ENCODE assay signal across 8 cellular contexts in the genomic region with DNA sequence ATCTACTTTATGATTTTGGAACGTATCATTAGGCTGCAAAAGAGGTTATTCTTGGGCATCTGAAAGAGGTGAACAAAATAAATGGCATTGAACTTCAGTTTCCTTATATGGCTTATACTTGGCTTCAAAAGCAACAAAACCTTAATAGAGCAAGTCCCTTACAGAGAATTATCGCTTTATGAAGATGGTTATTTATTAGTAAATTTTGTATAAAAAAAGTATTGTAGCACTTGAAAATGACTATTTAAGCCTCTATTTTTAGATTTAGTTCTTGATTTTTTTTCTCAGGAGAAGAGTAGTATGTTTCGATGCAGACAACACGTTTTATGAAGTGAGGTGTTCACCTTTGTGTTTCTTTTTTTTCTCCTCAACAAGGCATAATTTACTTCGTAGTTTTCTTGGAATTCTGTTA. TPM values are rescaled to one million over a fixed set of nuclear protein-coding genes. Genes with fewer than 3 reads are reported as not detected.
DNase-seq lines count a peak whose midpoint lies in the region; FAIRE-seq and TF ChIP-seq lines count a peak whose summit lies in the region.

No MANE protein-coding gene starts in this region.

- no TSS peak for BruUV-seq in OCI-LY7 (replicated peaks; lab: Mats Ljungman, UMichigan)

- H3K4me3 ChIP-seq in OCI-LY7 (ENCODE audit: low read depth, low read length, poor library complexity, severe bottlenecking) (peak overlapping the region; percentile 83), epithelial cell of esophagus (ENCODE audit: low read length) (peak overlapping the region; percentile 81), parathyroid adenoma (ENCODE audit: low read depth, low read length) (peak overlapping the region; percentile 95), lower leg skin (ENCODE audit: low read depth, poor library complexity, severe bottlenecking) (no peak overlapping the region)

- peak overlapping the region; percentile 97 for H3K27ac ChIP-seq in OCI-LY7 (ENCODE audit: low read depth, low read length, poor library complexity, severe bottlenecking)
- H3K27ac ChIP-seq in parathyroid adenoma: no peak overlapping the region

- CTCF ChIA-PET in OCI-LY7 (lab: Charles Lee; ENCODE audit: unreplicated experiment): no interaction called here

- H3K4me2 ChIP-seq in OCI-LY7 (ENCODE audit: low read length) (peak overlapping the region; percentile 94), parathyroid adenoma (ENCODE audit: low read length) (peak overlapping the region; percentile 95)

- DNase-seq in OCI-LY7 (ENCODE audit: low spot score) (no peak), epithelial cell of esophagus (ENCODE audit: low read depth) (peak; percentile 8), posterior vena cava (ENCODE audit: low spot score) (no peak), putamen (ENCODE audit: low spot score) (no peak), lower leg skin (ENCODE audit: low spot score in 2 of 2) (no peak), LoVo (ENCODE audit: low spot score) (no peak)

- H3K36me3 ChIP-seq in OCI-LY7 (ENCODE audit: insufficient read depth, low read length) (peaks cover 34% of the 10 kb centered on the region), parathyroid adenoma (ENCODE audit: control insufficient read depth, insufficient read depth, low read length) (no peaks in the 10 kb centered on the region)

- 10 to 12% methylated on average over 5 of the region's 5 CpGs for WGBS in lower leg skin, 2 donors

- no peak for TF ChIP-seq CTCF in OCI-LY7 (conservative IDR thresholded peaks at IDR 0.05; ENCODE audit: low read length)
- no peak for TF ChIP-seq CTCF in epithelial cell of esophagus (IDR thresholded peaks at IDR 0.05; ENCODE audit: insufficient read depth, low read depth, low read length, missing control alignments)
- TF ChIP-seq CTCF in parathyroid adenoma (IDR thresholded peaks at IDR 0.05): no peak
- TF ChIP-seq CTCF in lower leg skin (IDR thresholded peaks at IDR 0.05): no peak

- no peak for TF ChIP-seq POLR2A in lower leg skin (IDR thresholded peaks at IDR 0.05)

- intact Hi-C loops in OCI-LY7 (cut with micrococcal nuclease; ENCODE audit: unreplicated experiment): loop anchor here (5.0 to 10.0 kb wide), 3 partner anchors 84 to 1276 kb away; a partner anchor contains a TSS
- intact Hi-C loops in posterior vena cava (cut with DNase I): no loop called here
- intact Hi-C loops in lower leg skin (cut with DNase I; ENCODE audit: low total_unique reads): loop anchor here (5.0 kb wide), 1 partner anchor 214 kb away; a partner anchor contains a TSS

- POLR2A ChIA-PET in OCI-LY7 (lab: Charles Lee): interaction anchor here (0.5 to 2.8 kb wide), 6 partner anchors 9 to 108 kb away, joined by 3 to 16 read pairs (median 4); no protein-coding TSS in a partner anchor

- no peaks in the 10 kb centered on the region for H3K27me3 ChIP-seq in parathyroid adenoma (ENCODE audit: control insufficient read depth, insufficient read depth, low read length)

- H3K9ac ChIP-seq in parathyroid adenoma: no peak overlapping the region

- H2AFZ ChIP-seq in OCI-LY7 (ENCODE audit: low read length) (no peak overlapping the region; the same call in 1 of the 2 replicates), parathyroid adenoma (no peak overlapping the region)

- H3K9me2 ChIP-seq in OCI-LY7 (ENCODE audit: insufficient read depth, low read length): no peaks in the 10 kb centered on the region

- H3K4me1 ChIP-seq in OCI-LY7 (ENCODE audit: insufficient read depth, low read length, poor library complexity, severe bottlenecking) (peaks cover 49% of the 10 kb centered on the region), parathyroid adenoma (peaks cover 2% of the 10 kb centered on the region)

- peaks cover 71% of the 10 kb centered on the region for H3K79me2 ChIP-seq in OCI-LY7 (ENCODE audit: insufficient read depth, low read depth, low read length)
- H3K79me2 ChIP-seq in parathyroid adenoma: peaks cover 12% of the 10 kb centered on the region

- no peaks in the 10 kb centered on the region for H3K9me3 ChIP-seq in OCI-LY7 (ENCODE audit: low read length)
- no peaks in the 10 kb centered on the region for H3K9me3 ChIP-seq in parathyroid adenoma (ENCODE audit: control insufficient read depth, low read length)

- H4K20me1 ChIP-seq in OCI-LY7 (ENCODE audit: insufficient read depth, low read length): peaks cover 38% of the 10 kb centered on the region

- FAIRE-seq in G401.6 (lab: Jason Lieb, UNC): peak; percentile 63

RNA-seq across cellular contexts. Expression of a gene that starts 2.0 kb away (rescaled TPM):
- 81.8 and 84.5 TPM in 2 replicates for total RNA-seq in OCI-LY7 (2014; rRNA removed; shearing (Covaris generic))
- total RNA-seq in OCI-LY7 (2022) (132 and 163 TPM in 2 replicates), posterior vena cava (10 to 100 TPM; 60.3 to 69.5 TPM), lower leg skin (100 to 1,000 TPM in 1 of 4 donors, 10 to 100 TPM in 3; 78.2 to 104 (median 95.3) TPM)

Comparison
In these comparisons a context has a peak if more than half of its experiments do, and no peak if none do; other contexts are left out.
1. intact Hi-C loops: an anchor here in OCI-LY7 (5.0 to 10.0 kb wide) and lower leg skin (5.0 kb wide); none called in posterior vena cava.